ENCODE assay signal across 9 cellular contexts in the genomic region with DNA sequence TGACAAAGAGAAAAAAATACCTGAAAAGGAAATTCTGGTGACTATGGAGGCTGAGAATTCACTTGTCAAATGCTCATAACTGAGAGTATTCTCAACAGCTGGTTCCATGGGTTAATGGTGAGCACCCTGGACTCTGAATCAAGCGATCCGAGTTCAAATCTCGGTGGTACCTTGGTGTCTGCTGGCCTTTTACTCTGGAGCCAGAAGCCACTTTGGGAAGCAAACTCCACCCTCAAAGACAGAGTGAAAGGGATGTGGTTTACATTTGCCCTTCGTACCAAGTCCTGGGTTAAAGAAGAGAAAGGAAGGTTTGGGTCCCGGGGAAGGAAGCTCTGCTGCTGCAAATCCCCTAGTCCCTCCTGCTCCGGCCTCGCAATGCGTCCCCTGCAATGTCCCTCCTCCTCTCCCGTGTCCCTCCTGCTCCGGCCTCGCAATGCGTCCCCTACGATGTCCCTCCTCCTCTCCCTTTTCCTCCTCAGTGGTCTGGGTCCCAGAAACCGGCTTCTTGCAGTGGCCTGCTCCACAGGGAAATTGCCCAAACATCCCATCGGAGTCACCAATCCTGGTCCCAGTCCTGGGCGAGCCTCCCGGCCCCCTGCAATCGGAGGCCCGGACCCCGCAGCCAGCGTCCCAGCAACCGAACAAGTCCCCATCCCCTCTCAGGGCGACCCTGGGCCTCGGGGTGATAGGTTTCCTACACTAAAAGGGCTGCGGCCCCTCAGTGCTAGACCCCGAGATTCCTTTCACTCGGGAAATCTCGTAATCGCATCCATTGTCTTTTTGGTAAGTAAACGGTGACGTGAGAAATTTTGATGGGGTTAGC.
A peak's percentile ranks its signal among the peaks of the same experiment; 100 is the strongest.
DNase-seq lines count a peak whose midpoint lies in the region; ATAC-seq, FAIRE-seq and TF ChIP-seq lines count a peak whose summit lies in the region.
"Had no signal": no experiment of that assay in that cellular context is flagged by ENCODE, and none has a peak within 500 bp of the region (broad histone marks: within the 10 kb centered on the region; RNA-seq: fewer than 3 reads in every experiment).

No MANE protein-coding gene starts in this region.

- H3K4me3 Mint-ChIP-seq in GM23338 = peak overlapping the region; percentile 86

- H3K9me3 ChIP-seq in BE2C (no peaks in the 10 kb centered on the region), gastroesophageal sphincter (no peaks in the 10 kb centered on the region), small intestine (ENCODE audit: control insufficient read depth, low read depth) (no peaks in the 10 kb centered on the region)

- H3K9me2 ChIP-seq in GM23338 (ENCODE audit: insufficient read depth) = no peaks in the 10 kb centered on the region

- peaks cover 10% of the 10 kb centered on the region; the same call in 2 of the 3 replicates for H3K4me1 Mint-ChIP-seq in GM23338

- no peak overlapping the region for H3K4me3 ChIP-seq in BE2C (ENCODE audit: low read depth, low read length)
- H3K4me3 ChIP-seq in GM23338 = peak overlapping the region; percentile 75
- H3K4me3 ChIP-seq in gastroesophageal sphincter = peak overlapping the region in 1 of 2 donors; percentile 16
- no peak overlapping the region for H3K4me3 ChIP-seq in small intestine (ENCODE audit: low read depth in 1 of 2, low read length in 2 of 2)

- TF ChIP-seq CTCF in BE2C (IDR thresholded peaks at IDR 0.05; ENCODE audit: low read depth, low read length) (no peak), GM23338 (conservative IDR thresholded peaks at IDR 0.05; ENCODE audit: low read depth in 2 of 2) (no peak), gastroesophageal sphincter (IDR thresholded peaks at IDR 0.05) (no peak)

- no peak for FAIRE-seq in HTR-8/SVneo (lab: Jason Lieb, UNC)
- FAIRE-seq in small intestine (lab: Jason Lieb, UNC) = no peak

- peaks cover 40% of the 10 kb centered on the region for H3K27me3 Mint-ChIP-seq in GM23338 (ENCODE audit: insufficient read depth, low read depth, poor library complexity)

- 0 out of 2 replicates have a peak overlapping the region, but pooled peaks have one; percentile 70 for H3K27ac Mint-ChIP-seq in GM23338
- H3K27ac Mint-ChIP-seq: T-cell had no signal

- H3K36me3 ChIP-seq in BE2C (no peaks in the 10 kb centered on the region), GM23338 (ENCODE audit: insufficient read depth) (no peaks in the 10 kb centered on the region), gastroesophageal sphincter (no peaks in the 10 kb centered on the region), small intestine (ENCODE audit: control insufficient read depth in 2 of 2, insufficient read depth in 2 of 2, low read length in 2 of 2) (no peaks in the 10 kb centered on the region)

- H4K20me1 ChIP-seq in GM23338 (replicated peaks; ENCODE audit: insufficient read depth) = no peaks in the 10 kb centered on the region

- no peaks in the 10 kb centered on the region for H3K36me3 Mint-ChIP-seq in GM23338 (ENCODE audit: low read depth)
- H3K36me3 Mint-ChIP-seq: T-cell had no signal

- H3K27me3 ChIP-seq in BE2C (no peaks in the 10 kb centered on the region), GM23338 (ENCODE audit: insufficient read depth) (peaks cover 89% of the 10 kb centered on the region), gastroesophageal sphincter (peaks cover 97% of the 10 kb centered on the region), small intestine (ENCODE audit: control insufficient read depth in 2 of 2, insufficient read depth in 2 of 2, low read length in 2 of 2) (peaks cover 0 to 24% of the 10 kb centered on the region in 2 donors)

- no peaks in the 10 kb centered on the region; the same call in 2 of the 3 replicates for H3K9me3 Mint-ChIP-seq in GM23338
- H3K9me3 Mint-ChIP-seq: T-cell had no signal

- H3F3A ChIP-seq in GM23338 (replicated peaks; ENCODE audit: low read depth) = no peaks in the 10 kb centered on the region

- H2AFZ ChIP-seq in GM23338 = peak overlapping the region; percentile 98

- H3K79me2 ChIP-seq in GM23338 (replicated peaks; ENCODE audit: insufficient read depth) = no peaks in the 10 kb centered on the region

- no peak for TF ChIP-seq POLR2A in gastroesophageal sphincter (IDR thresholded peaks at IDR 0.05)

- TF ChIP-seq EP300 in gastroesophageal sphincter (IDR thresholded peaks at IDR 0.05) = no peak

- DNase-seq in BE2C = peak; percentile 46
- DNase-seq in GM23338 (ENCODE audit: low spot score) = peak; percentile 88
- DNase-seq in amniotic stem cell (lab: John Stamatoyannopoulos, UW) = peak; percentile 10
- peak; percentile 61 for DNase-seq in iPS-NIHi11 (ENCODE audit: low spot score)
- no peak for DNase-seq in HTR-8/SVneo (ENCODE audit: insufficient read length, low spot score)
- no peak for DNase-seq in NCI-H524 treated with DMSO at 0.1 percent for 48 hours (lab: John Stamatoyannopoulos, UW)
- DNase-seq in small intestine = no peak
- DNase-seq: T-cell had no signal

- peak overlapping the region; percentile 94 for H3K4me2 ChIP-seq in GM23338

- ATAC-seq in GM23338 (peak; percentile 90), gastroesophageal sphincter (no peak)

- H3K27ac ChIP-seq in GM23338 (ENCODE audit: low read depth) = no peak overlapping the region
- no peak overlapping the region for H3K27ac ChIP-seq in gastroesophageal sphincter
- H3K27ac ChIP-seq in small intestine (ENCODE audit: low read depth in 1 of 2, low read length in 1 of 2) = no peak overlapping the region

- WGBS in gastroesophageal sphincter (ENCODE audit: low coverage in 1 of 2), 2 donors = 36 to 40% methylated on average over 19 to 20 of the region's 31 CpGs
- 27 to 37% (median 27%) methylated on average over 31 of the region's 31 CpGs for WGBS in small intestine, 3 donors

- H3K4me1 ChIP-seq in BE2C (no peaks in the 10 kb centered on the region), GM23338 (ENCODE audit: insufficient read depth) (peaks cover 13% of the 10 kb centered on the region), gastroesophageal sphincter (no peaks in the 10 kb centered on the region), small intestine (ENCODE audit: control insufficient read depth in 2 of 2, insufficient read depth in 1 of 2, low read depth in 1 of 2, low read length in 1 of 2) (peaks cover 0 to 4% of the 10 kb centered on the region in 2 donors)

TF ChIP-seq in GM23338, 12 proteins besides CTCF, POLR2A, EP300 and RAD21 (continues in another document):
- TF ChIP-seq, protein P1, sequence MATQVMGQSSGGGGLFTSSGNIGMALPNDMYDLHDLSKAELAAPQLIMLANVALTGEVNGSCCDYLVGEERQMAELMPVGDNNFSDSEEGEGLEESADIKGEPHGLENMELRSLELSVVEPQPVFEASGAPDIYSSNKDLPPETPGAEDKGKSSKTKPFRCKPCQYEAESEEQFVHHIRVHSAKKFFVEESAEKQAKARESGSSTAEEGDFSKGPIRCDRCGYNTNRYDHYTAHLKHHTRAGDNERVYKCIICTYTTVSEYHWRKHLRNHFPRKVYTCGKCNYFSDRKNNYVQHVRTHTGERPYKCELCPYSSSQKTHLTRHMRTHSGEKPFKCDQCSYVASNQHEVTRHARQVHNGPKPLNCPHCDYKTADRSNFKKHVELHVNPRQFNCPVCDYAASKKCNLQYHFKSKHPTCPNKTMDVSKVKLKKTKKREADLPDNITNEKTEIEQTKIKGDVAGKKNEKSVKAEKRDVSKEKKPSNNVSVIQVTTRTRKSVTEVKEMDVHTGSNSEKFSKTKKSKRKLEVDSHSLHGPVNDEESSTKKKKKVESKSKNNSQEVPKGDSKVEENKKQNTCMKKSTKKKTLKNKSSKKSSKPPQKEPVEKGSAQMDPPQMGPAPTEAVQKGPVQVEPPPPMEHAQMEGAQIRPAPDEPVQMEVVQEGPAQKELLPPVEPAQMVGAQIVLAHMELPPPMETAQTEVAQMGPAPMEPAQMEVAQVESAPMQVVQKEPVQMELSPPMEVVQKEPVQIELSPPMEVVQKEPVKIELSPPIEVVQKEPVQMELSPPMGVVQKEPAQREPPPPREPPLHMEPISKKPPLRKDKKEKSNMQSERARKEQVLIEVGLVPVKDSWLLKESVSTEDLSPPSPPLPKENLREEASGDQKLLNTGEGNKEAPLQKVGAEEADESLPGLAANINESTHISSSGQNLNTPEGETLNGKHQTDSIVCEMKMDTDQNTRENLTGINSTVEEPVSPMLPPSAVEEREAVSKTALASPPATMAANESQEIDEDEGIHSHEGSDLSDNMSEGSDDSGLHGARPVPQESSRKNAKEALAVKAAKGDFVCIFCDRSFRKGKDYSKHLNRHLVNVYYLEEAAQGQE (IDR thresholded peaks at IDR 0.05; ENCODE audit: unreplicated experiment) = no peak
- peak; percentile 31 for TF ChIP-seq POLR2AphosphoS5 (IDR thresholded peaks at IDR 0.05; ENCODE audit: low read depth)

Comparison
In these comparisons a context has a peak if more than half of its experiments do, and no peak if none do; other contexts are left out.
1. DNase-seq: peak in BE2C (single experiment), GM23338 (single experiment), amniotic stem cell (single experiment) and iPS-NIHi11 (single experiment); none in HTR-8/SVneo (single experiment), NCI-H524 treated with DMSO at 0.1 percent for 48 hours (single experiment) and small intestine (single experiment).